ENCODE assay signal across 18 cellular contexts in genomic region chr14:90496379-90496778, GRCh38.
"Had no signal": no experiment of that assay in that cellular context is flagged by ENCODE, and none has a peak within 500 bp of the region (broad histone marks: within the 10 kb centered on the region; RNA-seq: fewer than 3 reads in every experiment).

No MANE protein-coding gene starts in this region.

- H3K27me3 ChIP-seq: hepatocyte, testis, tibial nerve, upper lobe of right lung, vagina had no signal

- ATAC-seq: naive thymus-derived CD4-positive, alpha-beta T cell; stimulated activated effector memory CD8-positive, alpha-beta T cell treated with anti-CD3 and anti-CD28 coated beads, Interleukin-12 subunit alpha, Interleukin-12 subunit beta, amount 100 ng/mL, for 72 hours; upper lobe of right lung had no signal

- H3K36me3 ChIP-seq: tibial nerve, upper lobe of right lung, vagina had no signal

- DNase-seq: effector CD4-positive, alpha-beta T cell; erythroblast; foreskin keratinocyte; kidney glomerular epithelial cell; mesendoderm; naive thymus-derived CD4-positive, alpha-beta T cell; nephron progenitor cell; small intestine; stimulated activated CD4-positive, alpha-beta T cell treated with anti-CD3 and anti-CD28 coated beads, Interleukin-2, amount 100 ng/mL, for 48 hours; stimulated activated CD8-positive, alpha-beta memory T cell treated with anti-CD3 and anti-CD28 coated beads, Interleukin-4, amount 100 ng/mL, for 48 hours; testis; upper lobe of right lung had no signal

- H3K4me3 ChIP-seq: hepatocyte, testis, tibial nerve, upper lobe of right lung, vagina had no signal

- H3K79me2 ChIP-seq: hepatocyte had no signal

- H3K4me1 ChIP-seq: foreskin keratinocyte had no signal

- H3K27ac ChIP-seq: foreskin keratinocyte, hepatocyte, testis, tibial nerve, upper lobe of right lung, vagina had no signal

- FAIRE-seq: colon, endothelial cell of umbilical vein, small intestine had no signal

- H3K9me3 ChIP-seq: testis, tibial nerve, upper lobe of right lung, vagina had no signal

- H2AFZ ChIP-seq: hepatocyte had no signal

- H3K4me2 ChIP-seq: hepatocyte had no signal
